In genomic region chr16:20903889-20904506, GRCh38 we compare ENCODE assay signal across 9 cellular contexts. TPM values are rescaled to one million over a fixed set of nuclear protein-coding genes. Genes with fewer than 3 reads are reported as not detected.
A peak's percentile ranks its signal among the peaks of the same experiment; 100 is the strongest.
DNase-seq lines count a peak whose midpoint lies in the region; ATAC-seq and TF ChIP-seq lines count a peak whose summit lies in the region.
"Had no signal": no experiment of that assay in that cellular context is flagged by ENCODE, and none has a peak within 500 bp of the region (broad histone marks: within the 10 kb centered on the region; RNA-seq: fewer than 3 reads in every experiment).

No MANE protein-coding gene starts in this region.

- H3K4me3 ChIP-seq in fibroblast of lung (replicated peaks in 1 of 4; ENCODE audit: control extremely low read depth in 1 of 4, insufficient read depth in 1 of 4, low read depth in 3 of 4, low read length in 4 of 4): no peak overlapping the region
- H3K4me3 ChIP-seq in spleen: peak overlapping the region in 1 of 8 donors; percentile 28

- WGBS in spleen, 5 donors: 17 to 46% (median 29%) methylated on average over 5 of the region's 5 CpGs

- intact Hi-C loops in spleen (cut with DNase I; ENCODE audit: low total_unique reads): no loop called here

- H3K4me1 Mint-ChIP-seq in T-cell: peaks cover 51 to 65% (median 57%) of the 10 kb centered on the region in 3 donors

- H2AFZ ChIP-seq in fibroblast of lung (ENCODE audit: low read length): no peak overlapping the region

- POLR2A ChIA-PET in T-cell (lab: Charles Lee): no interaction called here

- no peak overlapping the region for H3K9ac ChIP-seq in fibroblast of lung (ENCODE audit: insufficient read depth, low read length)

- TF ChIP-seq POLR2A in spleen (IDR thresholded peaks at IDR 0.05): no peak

- peak overlapping the region; percentile 30 for H3K4me2 ChIP-seq in fibroblast of lung (ENCODE audit: extremely low read depth, insufficient read depth, low read length)

- H3K27ac Mint-ChIP-seq in T-cell: peak overlapping the region; percentile 76 to 82

- H3K9me3 Mint-ChIP-seq in T-cell: no peaks in the 10 kb centered on the region

- ATAC-seq in T-cell (replicated peaks in 1 of 4): no peak
- no peak for ATAC-seq in GM18502 (IDR thresholded peaks at IDR 0.05; ENCODE audit: poor library complexity, unreplicated experiment)

- H3K36me3 ChIP-seq in fibroblast of lung (ENCODE audit: control insufficient read depth, insufficient read depth, low read length): no peaks in the 10 kb centered on the region
- H3K36me3 ChIP-seq in spleen: peaks cover 0 to 7% (median 0%) of the 10 kb centered on the region in 6 donors

- H3K36me3 Mint-ChIP-seq in T-cell: no peaks in the 10 kb centered on the region

- peaks cover 38% of the 10 kb centered on the region for H3K79me2 ChIP-seq in fibroblast of lung (ENCODE audit: control insufficient read depth, insufficient read depth, low read length)

- peaks cover 47% of the 10 kb centered on the region for H3K4me1 ChIP-seq in fibroblast of lung (ENCODE audit: control insufficient read depth, extremely low read depth, insufficient read depth, low read length)
- peaks cover 33 to 87% (median 67%) of the 10 kb centered on the region in 6 donors for H3K4me1 ChIP-seq in spleen

- peak overlapping the region in 2 of 3 donors; percentile 15 to 17 for H3K4me3 Mint-ChIP-seq in T-cell

- in situ Hi-C loops in KBM-7 (cut with MboI; ENCODE audit: low pct_unique_long_range_greater_than_20kb, low sequenced_read_pairs): no loop called here

- H3K27me3 ChIP-seq in fibroblast of lung (ENCODE audit: control insufficient read depth, insufficient read depth, low read length): no peaks in the 10 kb centered on the region
- no peaks in the 10 kb centered on the region for H3K27me3 ChIP-seq in spleen (replicated peaks in 1 of 7)

- DNase-seq in SIG-M5 treated with dmso at 0.1 percent for 504 hours (lab: John Stamatoyannopoulos, UW; ENCODE audit: unreplicated experiment) (peak; percentile 72), SIG-M5 (lab: John Stamatoyannopoulos, UW) (no peak), T-cell (no peak), fibroblast of lung (ENCODE audit: low read depth in 2 of 2) (no peak), spleen (no peak), KBM-7 (no peak), NCI-H1105 (lab: John Stamatoyannopoulos, UW) (no peak)

- H3K27ac ChIP-seq in fibroblast of lung (ENCODE audit: insufficient read depth, low read length) (peak overlapping the region; percentile 93), spleen (peak overlapping the region; percentile 61 to 99 (median 88))
- H3K27ac ChIP-seq: 22Rv1 had no signal

- H3K27me3 Mint-ChIP-seq in T-cell: no peaks in the 10 kb centered on the region

- TF ChIP-seq CTCF in fibroblast of lung (conservative IDR thresholded peaks at IDR 0.05 in 1 of 2, IDR thresholded peaks at IDR 0.05 in 1 of 2; ENCODE audit: low read depth in 1 of 2, low read length in 2 of 2) (no peak), spleen (IDR thresholded peaks at IDR 0.05 in 8 of 11, conservative IDR thresholded peaks at IDR 0.05 in 3 of 11) (no peak)

- CTCF ChIA-PET in T-cell (lab: Charles Lee): interaction anchor here in 1 of 2 donors (1.3 kb wide), 1 partner anchor 12 kb away, joined by 3 read pairs; no protein-coding TSS in a partner anchor

- H4K20me1 ChIP-seq in fibroblast of lung (ENCODE audit: control insufficient read depth, extremely low read depth, insufficient read depth, low read length): no peaks in the 10 kb centered on the region

- no peaks in the 10 kb centered on the region for H3K9me3 ChIP-seq in fibroblast of lung (ENCODE audit: control insufficient read depth, insufficient read depth, low read depth, low read length)
- no peaks in the 10 kb centered on the region for H3K9me3 ChIP-seq in spleen

RNA-seq across cellular contexts. Expression of gene LYRM1, which starts 3.4 kb away (rescaled TPM):
- total RNA-seq in T-cell (10 to 100 TPM; 16.2 to 23.6 (median 19.6) TPM), fibroblast of lung (87.1 and 131 TPM in 2 replicates), spleen (10 to 100 TPM; 15.3 to 25.4 (median 22.8) TPM)
- polyA plus RNA-seq in fibroblast of lung (54.9 and 55.3 TPM in 2 replicates), spleen (10 to 100 TPM; 35.8 to 47.2 (median 39.4) TPM)
- polyA plus RNA-seq in fibroblast of lung (2012): 39.0 and 42.7 TPM in 2 replicates
- 1.4 TPM in 2 replicates for polyA minus RNA-seq in fibroblast of lung (ENCODE audit: low replicate concordance)

RNA-seq across cellular contexts. Expression of gene DCUN1D3, which starts 3.8 kb away (rescaled TPM):
- total RNA-seq in T-cell (1 to 10 TPM; 3.3 to 7.5 (median 5.7) TPM), fibroblast of lung (30.8 and 42.8 TPM in 2 replicates), spleen (10 to 100 TPM in 4 of 7 donors, 1 to 10 TPM in 3; 6.8 to 13.7 (median 10.1) TPM)
- polyA plus RNA-seq in fibroblast of lung (18.7 and 20.4 TPM in 2 replicates), spleen (1 to 10 TPM; 1.0 to 3.0 (median 1.3) TPM)
- 13.6 and 17.0 TPM in 2 replicates for polyA plus RNA-seq in fibroblast of lung (2012)
- polyA minus RNA-seq in fibroblast of lung (ENCODE audit: low replicate concordance): 13.3 and 22.0 TPM in 2 replicates
